ENCODE assay signal across 28 cellular contexts in genomic region chr2:24351627-24351938, GRCh38. TPM values are rescaled to one million over a fixed set of nuclear protein-coding genes. Genes with fewer than 3 reads are reported as not detected.
DNase-seq lines count a peak whose midpoint lies in the region; ATAC-seq and TF ChIP-seq lines count a peak whose summit lies in the region.
"Had no signal": no experiment of that assay in that cellular context is flagged by ENCODE, and none has a peak within 500 bp of the region (broad histone marks: within the 10 kb centered on the region; RNA-seq: fewer than 3 reads in every experiment).

No MANE protein-coding gene starts in this region.

- H3K9me3 Mint-ChIP-seq in central memory CD8-positive, alpha-beta T cell, result no peaks in the 10 kb centered on the region
- H3K9me3 Mint-ChIP-seq in stimulated activated memory B cell treated with anti-CD40 and anti-IgM and Interleukin-4, amounts not matched to agents 10 μg/mL and 1 μg/mL and 100 μg/mL, for 72 hours, result no peaks in the 10 kb centered on the region
- H3K9me3 Mint-ChIP-seq: activated T-helper 1 cell treated with anti-CD3 and anti-CD28 coated beads, Interleukin-12 subunit alpha, Interleukin-12 subunit beta, Interleukin-2, Interleukin-4 antibody, amounts not matched to agents 30 ng/mL and 10 ng/mL and 1 ng/mL, durations not matched to agents 14 hours and 24 hours and 36 hours; neural crest cell; stimulated activated naive CD8-positive, alpha-beta T cell treated with anti-CD3 and anti-CD28 coated beads, Interleukin-15, Interleukin-2, amounts not matched to agents 100 ng/mL and 50 ng/mL, for 24 hours; T-helper 1 cell treated with Interleukin-12 subunit alpha and Interleukin-12 subunit beta and Interleukin-4 antibody, amounts not matched to agents 30 μg/mL and 1 μg/mL, for 36 hours had no signal

- peak overlapping the region; percentile 87 for H3K4me2 ChIP-seq in Karpas-422 (ENCODE audit: low read depth, low read length, poor library complexity, severe bottlenecking)
- H3K4me2 ChIP-seq: SK-N-SH had no signal

- H3K27me3 Mint-ChIP-seq in central memory CD8-positive, alpha-beta T cell, result no peaks in the 10 kb centered on the region
- H3K27me3 Mint-ChIP-seq in stimulated activated memory B cell treated with anti-CD40 and anti-IgM and Interleukin-4, amounts not matched to agents 10 μg/mL and 1 μg/mL and 100 μg/mL, for 72 hours, result no peaks in the 10 kb centered on the region
- H3K27me3 Mint-ChIP-seq: brain; stimulated activated naive CD8-positive, alpha-beta T cell treated with anti-CD3 and anti-CD28 coated beads, Interleukin-15, Interleukin-2, amounts not matched to agents 100 ng/mL and 50 ng/mL, for 24 hours had no signal

- H3K79me2 ChIP-seq in Karpas-422 (ENCODE audit: low read length), result peaks cover 99% of the 10 kb centered on the region

- no peak overlapping the region for H2AFZ ChIP-seq in Karpas-422 (ENCODE audit: low read length)

- H3K9me3 ChIP-seq in right atrium auricular region (no peaks in the 10 kb centered on the region), Karpas-422 (ENCODE audit: low read length) (no peaks in the 10 kb centered on the region)
- H3K9me3 ChIP-seq: gastrocnemius medialis, HAP-1, ovary, SK-N-SH, testis had no signal

- peaks cover 5% of the 10 kb centered on the region for H3K36me3 Mint-ChIP-seq in central memory CD8-positive, alpha-beta T cell (ENCODE audit: insufficient read depth)
- H3K36me3 Mint-ChIP-seq in stimulated activated memory B cell treated with anti-CD40 and anti-IgM and Interleukin-4, amounts not matched to agents 10 μg/mL and 1 μg/mL and 100 μg/mL, for 72 hours, result peaks cover 14% of the 10 kb centered on the region
- H3K36me3 Mint-ChIP-seq: brain had no signal

- no peak for TF ChIP-seq CTCF in right atrium auricular region (IDR thresholded peaks at IDR 0.05)

- no peak overlapping the region for H3K27ac Mint-ChIP-seq in central memory CD8-positive, alpha-beta T cell (ENCODE audit: low read depth)
- H3K27ac Mint-ChIP-seq in stimulated activated memory B cell treated with anti-CD40 and anti-IgM and Interleukin-4, amounts not matched to agents 10 μg/mL and 1 μg/mL and 100 μg/mL, for 72 hours, result peak overlapping the region; percentile 65
- H3K27ac Mint-ChIP-seq: activated T-helper 1 cell treated with anti-CD3 and anti-CD28 coated beads, Interleukin-12 subunit alpha, Interleukin-12 subunit beta, Interleukin-2, Interleukin-4 antibody, amounts not matched to agents 30 ng/mL and 10 ng/mL and 1 ng/mL, durations not matched to agents 14 hours and 24 hours and 36 hours; brain; stimulated activated naive CD8-positive, alpha-beta T cell treated with anti-CD3 and anti-CD28 coated beads, Interleukin-15, Interleukin-2, amounts not matched to agents 100 ng/mL and 50 ng/mL, for 24 hours; T-helper 1 cell treated with Interleukin-12 subunit alpha and Interleukin-12 subunit beta and Interleukin-4 antibody, amounts not matched to agents 30 μg/mL and 1 μg/mL, for 36 hours had no signal

- peak overlapping the region; percentile 50 for H3K4me3 Mint-ChIP-seq in central memory CD8-positive, alpha-beta T cell
- H3K4me3 Mint-ChIP-seq in stimulated activated memory B cell treated with anti-CD40 and anti-IgM and Interleukin-4, amounts not matched to agents 10 μg/mL and 1 μg/mL and 100 μg/mL, for 72 hours, result peak overlapping the region; percentile 29
- H3K4me3 Mint-ChIP-seq: activated T-helper 1 cell treated with anti-CD3 and anti-CD28 coated beads, Interleukin-12 subunit alpha, Interleukin-12 subunit beta, Interleukin-2, Interleukin-4 antibody, amounts not matched to agents 30 ng/mL and 10 ng/mL and 1 ng/mL, durations not matched to agents 14 hours and 24 hours and 36 hours; brain; neural crest cell; stimulated activated naive CD8-positive, alpha-beta T cell treated with anti-CD3 and anti-CD28 coated beads, Interleukin-15, Interleukin-2, amounts not matched to agents 100 ng/mL and 50 ng/mL, for 24 hours; T-helper 1 cell treated with Interleukin-12 subunit alpha and Interleukin-12 subunit beta and Interleukin-4 antibody, amounts not matched to agents 30 μg/mL and 1 μg/mL, for 36 hours had no signal

- H3K9ac ChIP-seq in Karpas-422 (ENCODE audit: low read length), result peak overlapping the region; percentile 11; the same call in 1 of the 2 replicates
- H3K9ac ChIP-seq: SK-N-SH had no signal

- intact Hi-C loops in Right ventricle myocardium inferior (cut with DNase I), result no loop called here

- H3K4me3 ChIP-seq in right atrium auricular region, result no peak overlapping the region
- H3K4me3 ChIP-seq in Karpas-422 (ENCODE audit: low read length), result 0 out of 2 replicates have a peak overlapping the region, but pooled peaks have one; percentile 31
- H3K4me3 ChIP-seq: dorsolateral prefrontal cortex, gastrocnemius medialis, HAP-1, ovary, skin epidermis, testis had no signal

- H3K4me1 Mint-ChIP-seq in central memory CD8-positive, alpha-beta T cell, result peaks cover 58% of the 10 kb centered on the region
- H3K4me1 Mint-ChIP-seq in stimulated activated memory B cell treated with anti-CD40 and anti-IgM and Interleukin-4, amounts not matched to agents 10 μg/mL and 1 μg/mL and 100 μg/mL, for 72 hours, result peaks cover 71% of the 10 kb centered on the region
- H3K4me1 Mint-ChIP-seq: neural crest cell had no signal

- no peaks in the 10 kb centered on the region; the same call in 1 of the 2 replicates for H4K20me1 ChIP-seq in Karpas-422 (ENCODE audit: insufficient read depth, low read depth, low read length)

- no peak overlapping the region for H3K27ac ChIP-seq in right atrium auricular region
- peak overlapping the region; percentile 98 for H3K27ac ChIP-seq in Karpas-422 (ENCODE audit: low read length)
- H3K27ac ChIP-seq: dorsolateral prefrontal cortex, gastrocnemius medialis, ovary, skin epidermis, testis had no signal

- no peak for DNase-seq in Right ventricle myocardium inferior (ENCODE audit: missing footprints)
- DNase-seq in right atrium auricular region (ENCODE audit: low spot score), result no peak
- DNase-seq in Karpas-422, result no peak
- DNase-seq in central memory CD8-positive, alpha-beta T cell (ENCODE audit: low spot score in 2 of 2), result no peak
- DNase-seq in NCI-H526 treated with DMSO at 0.1 percent for 48 hours (lab: John Stamatoyannopoulos, UW), result no peak
- DNase-seq: activated CD4-positive, alpha-beta T cell treated with anti-CD3 and anti-CD28 coated beads, Interleukin-2, amount 50 U/mL, for 48 hours; activated CD8-positive, alpha-beta memory T cell treated with anti-CD3 and anti-CD28 coated beads, Interleukin-2, amount 50 U/mL, for 4 hours; activated naive CD4-positive, alpha-beta T cell treated with Interleukin-2 at 50 U/mL for 16 hours; dorsolateral prefrontal cortex; gastrocnemius medialis; hippocampal formation; NCI-H1694 treated with DMSO at 0.1 percent for 48 hours; NCI-H2171; NCI-H510A; ovary; retina; SK-N-SH; testis had no signal

- H3K36me3 ChIP-seq in right atrium auricular region, result no peaks in the 10 kb centered on the region
- no peaks in the 10 kb centered on the region for H3K36me3 ChIP-seq in Karpas-422 (ENCODE audit: insufficient read depth, low read length)
- H3K36me3 ChIP-seq: gastrocnemius medialis, HAP-1, ovary had no signal

- ATAC-seq in Right ventricle myocardium inferior (peak; percentile 40), HG03045 (IDR thresholded peaks at IDR 0.05; ENCODE audit: unreplicated experiment) (no peak)
- ATAC-seq in central memory CD8-positive, alpha-beta T cell (replicated peaks; ENCODE audit: extremely low read depth, poor library complexity, severe bottlenecking), result no peak
- ATAC-seq in stimulated activated memory B cell treated with anti-CD40 and anti-IgM and Interleukin-4, amounts not matched to agents 10 μg/mL and 1 μg/mL and 100 μg/mL, for 72 hours, result no peak
- ATAC-seq in activated CD4-positive, CD25-positive, alpha-beta regulatory T cell treated with anti-CD3 and anti-CD28 coated beads, Interleukin-2, amount 50 U/mL, for 24 hours, result no peak

- peaks cover 0 to 63% of the 10 kb centered on the region in 2 donors for H3K4me1 ChIP-seq in right atrium auricular region
- H3K4me1 ChIP-seq in Karpas-422 (ENCODE audit: low read length), result peaks cover 80% of the 10 kb centered on the region

- H3K27me3 ChIP-seq in right atrium auricular region, result no peaks in the 10 kb centered on the region
- H3K27me3 ChIP-seq in Karpas-422 (ENCODE audit: low read length), result no peaks in the 10 kb centered on the region
- H3K27me3 ChIP-seq: dorsolateral prefrontal cortex, gastrocnemius medialis, ovary, testis had no signal

- no peaks in the 10 kb centered on the region for H3K9me2 ChIP-seq in Karpas-422 (replicated peaks; ENCODE audit: insufficient read depth, low read length)
- H3K9me2 ChIP-seq: SK-N-SH had no signal

RNA-seq across cellular contexts. Expression of gene ITSN2, which starts 8.8 kb away (rescaled TPM):
- total RNA-seq in Right ventricle myocardium inferior, result 41.3 TPM
- total RNA-seq in right atrium auricular region, result 10 to 100 TPM; 40.1 to 40.4 TPM
- total RNA-seq in Karpas-422 (2014; rRNA removed; shearing (Covaris generic); ENCODE audit: low replicate concordance), result 96.0 and 126 TPM in 2 replicates
